In the genomic region with DNA sequence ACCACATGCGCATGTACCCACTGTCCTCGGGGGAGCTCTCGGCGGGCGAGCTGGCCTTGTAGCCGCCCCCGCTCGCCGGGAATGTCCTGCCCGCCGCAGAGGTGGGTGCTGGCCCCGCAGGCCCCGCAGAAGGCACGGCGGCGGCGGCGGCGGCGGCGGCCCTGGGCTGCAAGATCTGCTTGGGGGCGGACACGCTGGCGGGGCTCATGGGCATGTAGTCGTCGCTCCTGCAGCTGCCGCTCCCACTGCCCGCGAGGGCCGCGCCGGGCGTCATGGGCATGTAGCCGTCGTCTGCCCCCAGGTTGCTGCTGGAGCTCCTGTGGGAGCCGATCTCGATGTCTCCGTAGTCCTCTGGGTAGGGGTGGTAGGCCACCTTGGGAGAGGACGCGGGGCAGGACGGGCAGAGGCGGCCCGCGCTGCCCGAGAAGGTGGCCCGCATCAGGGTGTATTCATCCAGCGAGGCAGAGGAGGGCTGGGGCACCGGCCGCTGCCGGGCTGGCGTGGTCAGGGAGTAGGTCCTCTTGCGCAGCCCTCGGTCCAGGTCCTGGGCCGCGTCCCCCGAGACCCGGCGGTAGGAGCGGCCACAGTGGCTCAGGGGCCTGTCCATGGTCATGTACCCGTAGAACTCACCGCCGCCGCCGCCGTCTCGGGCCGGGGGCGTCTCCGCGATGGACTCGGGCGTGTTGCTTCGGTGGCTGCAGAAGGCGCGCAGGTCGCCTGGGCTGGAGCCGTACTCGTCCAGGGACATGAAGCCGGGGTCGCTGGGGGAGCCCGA, we compare ENCODE assay signal across 1 cellular context.
TF ChIP-seq lines count a peak whose summit lies in the region.

No MANE protein-coding gene starts in this region.

TF ChIP-seq in WTC11, 78 proteins besides CTCF, POLR2A, EP300 and RAD21 (continued from another document and continues in another):
- TF ChIP-seq GRHL2 (CRISPR knock-in tag; IDR thresholded peaks at IDR 0.05; ENCODE audit: insufficient replicate concordance, severe bottlenecking) (no peak), CBFB (CRISPR knock-in tag; IDR thresholded peaks at IDR 0.05; ENCODE audit: low read depth) (no peak), RORB (CRISPR knock-in tag; IDR thresholded peaks at IDR 0.05) (no peak), NFATC4 (CRISPR knock-in tag; IDR thresholded peaks at IDR 0.05) (no peak), CREM (CRISPR knock-in tag; IDR thresholded peaks at IDR 0.05) (no peak), EMX1 (CRISPR knock-in tag; IDR thresholded peaks at IDR 0.05) (no peak), HMGA2 (CRISPR knock-in tag; IDR thresholded peaks at IDR 0.05) (no peak), ESRRA (CRISPR knock-in tag; IDR thresholded peaks at IDR 0.05; ENCODE audit: borderline replicate concordance) (0 out of 2 replicates have a peak, but pooled peaks have one; percentile 4), AFF4 (CRISPR knock-in tag; IDR thresholded peaks at IDR 0.05; ENCODE audit: borderline replicate concordance) (no peak), ZNF232 (CRISPR knock-in tag; IDR thresholded peaks at IDR 0.05) (no peak), NFE2L1 (CRISPR knock-in tag; IDR thresholded peaks at IDR 0.05) (no peak), ZNF138 (CRISPR knock-in tag; conservative IDR thresholded peaks at IDR 0.05) (no peak), NR2C2 (CRISPR knock-in tag; IDR thresholded peaks at IDR 0.05) (no peak), ZBTB21 (CRISPR knock-in tag; IDR thresholded peaks at IDR 0.05; ENCODE audit: borderline replicate concordance) (no peak), JUN (CRISPR knock-in tag; IDR thresholded peaks at IDR 0.05) (no peak), FOXK1 (CRISPR knock-in tag; IDR thresholded peaks at IDR 0.05) (no peak), ZNF532 (CRISPR knock-in tag; IDR thresholded peaks at IDR 0.05; ENCODE audit: borderline replicate concordance) (no peak), ETV6 (CRISPR knock-in tag; IDR thresholded peaks at IDR 0.05) (0 out of 2 replicates have a peak, but pooled peaks have one; percentile 43), ERG (CRISPR knock-in tag; IDR thresholded peaks at IDR 0.05) (no peak), E2F1 (CRISPR knock-in tag; IDR thresholded peaks at IDR 0.05) (no peak), NFYB (CRISPR knock-in tag; conservative IDR thresholded peaks at IDR 0.05; ENCODE audit: low read depth) (no peak), JAZF1 (CRISPR knock-in tag; IDR thresholded peaks at IDR 0.05) (no peak), E2F5 (CRISPR knock-in tag; IDR thresholded peaks at IDR 0.05) (0 out of 2 replicates have a peak, but pooled peaks have one; percentile 20)
- TF ChIP-seq, protein P1, sequence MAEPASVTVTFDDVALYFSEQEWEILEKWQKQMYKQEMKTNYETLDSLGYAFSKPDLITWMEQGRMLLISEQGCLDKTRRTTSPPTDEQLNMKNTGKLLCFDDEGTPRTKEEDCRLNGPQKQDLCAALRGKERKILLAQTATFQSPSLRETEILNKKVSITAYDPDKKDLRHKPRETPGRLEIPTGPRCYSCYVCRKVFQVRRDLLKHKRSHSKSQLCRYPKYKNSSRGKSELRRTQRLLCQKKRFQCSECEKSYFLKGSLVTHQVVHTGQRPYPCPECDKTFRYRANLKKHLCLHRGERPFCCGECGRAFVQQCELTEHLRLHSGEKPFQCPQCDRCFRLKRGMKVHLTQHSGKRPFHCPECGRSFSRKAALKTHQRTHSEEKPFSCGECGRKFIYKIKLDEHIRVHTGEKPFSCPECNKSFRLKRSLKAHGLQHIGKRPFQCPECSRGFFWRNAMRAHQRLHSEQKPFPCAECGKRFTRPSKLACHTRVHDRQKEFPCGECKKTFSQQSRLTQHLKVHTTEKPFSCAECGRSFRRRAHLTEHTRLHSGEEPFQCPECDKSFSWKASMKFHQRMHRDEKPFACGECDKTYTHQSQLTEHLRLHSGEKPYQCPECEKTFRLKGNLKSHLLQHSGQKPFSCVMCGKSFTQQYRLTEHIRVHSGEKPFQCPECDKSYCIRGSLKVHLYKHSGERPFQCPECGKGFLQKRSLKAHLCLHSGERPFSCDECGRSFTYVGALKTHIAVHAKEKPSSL (CRISPR knock-in tag; conservative IDR thresholded peaks at IDR 0.05): no peak
- TF ChIP-seq, protein P2, sequence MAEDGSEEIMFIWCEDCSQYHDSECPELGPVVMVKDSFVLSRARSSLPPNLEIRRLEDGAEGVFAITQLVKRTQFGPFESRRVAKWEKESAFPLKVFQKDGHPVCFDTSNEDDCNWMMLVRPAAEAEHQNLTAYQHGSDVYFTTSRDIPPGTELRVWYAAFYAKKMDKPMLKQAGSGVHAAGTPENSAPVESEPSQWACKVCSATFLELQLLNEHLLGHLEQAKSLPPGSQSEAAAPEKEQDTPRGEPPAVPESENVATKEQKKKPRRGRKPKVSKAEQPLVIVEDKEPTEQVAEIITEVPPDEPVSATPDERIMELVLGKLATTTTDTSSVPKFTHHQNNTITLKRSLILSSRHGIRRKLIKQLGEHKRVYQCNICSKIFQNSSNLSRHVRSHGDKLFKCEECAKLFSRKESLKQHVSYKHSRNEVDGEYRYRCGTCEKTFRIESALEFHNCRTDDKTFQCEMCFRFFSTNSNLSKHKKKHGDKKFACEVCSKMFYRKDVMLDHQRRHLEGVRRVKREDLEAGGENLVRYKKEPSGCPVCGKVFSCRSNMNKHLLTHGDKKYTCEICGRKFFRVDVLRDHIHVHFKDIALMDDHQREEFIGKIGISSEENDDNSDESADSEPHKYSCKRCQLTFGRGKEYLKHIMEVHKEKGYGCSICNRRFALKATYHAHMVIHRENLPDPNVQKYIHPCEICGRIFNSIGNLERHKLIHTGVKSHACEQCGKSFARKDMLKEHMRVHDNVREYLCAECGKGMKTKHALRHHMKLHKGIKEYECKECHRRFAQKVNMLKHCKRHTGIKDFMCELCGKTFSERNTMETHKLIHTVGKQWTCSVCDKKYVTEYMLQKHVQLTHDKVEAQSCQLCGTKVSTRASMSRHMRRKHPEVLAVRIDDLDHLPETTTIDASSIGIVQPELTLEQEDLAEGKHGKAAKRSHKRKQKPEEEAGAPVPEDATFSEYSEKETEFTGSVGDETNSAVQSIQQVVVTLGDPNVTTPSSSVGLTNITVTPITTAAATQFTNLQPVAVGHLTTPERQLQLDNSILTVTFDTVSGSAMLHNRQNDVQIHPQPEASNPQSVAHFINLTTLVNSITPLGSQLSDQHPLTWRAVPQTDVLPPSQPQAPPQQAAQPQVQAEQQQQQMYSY (CRISPR knock-in tag; IDR thresholded peaks at IDR 0.05): no peak
- TF ChIP-seq, protein P3, sequence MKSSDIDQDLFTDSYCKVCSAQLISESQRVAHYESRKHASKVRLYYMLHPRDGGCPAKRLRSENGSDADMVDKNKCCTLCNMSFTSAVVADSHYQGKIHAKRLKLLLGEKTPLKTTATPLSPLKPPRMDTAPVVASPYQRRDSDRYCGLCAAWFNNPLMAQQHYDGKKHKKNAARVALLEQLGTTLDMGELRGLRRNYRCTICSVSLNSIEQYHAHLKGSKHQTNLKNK (CRISPR knock-in tag; IDR thresholded peaks at IDR 0.05): no peak
- TF ChIP-seq, protein P4, sequence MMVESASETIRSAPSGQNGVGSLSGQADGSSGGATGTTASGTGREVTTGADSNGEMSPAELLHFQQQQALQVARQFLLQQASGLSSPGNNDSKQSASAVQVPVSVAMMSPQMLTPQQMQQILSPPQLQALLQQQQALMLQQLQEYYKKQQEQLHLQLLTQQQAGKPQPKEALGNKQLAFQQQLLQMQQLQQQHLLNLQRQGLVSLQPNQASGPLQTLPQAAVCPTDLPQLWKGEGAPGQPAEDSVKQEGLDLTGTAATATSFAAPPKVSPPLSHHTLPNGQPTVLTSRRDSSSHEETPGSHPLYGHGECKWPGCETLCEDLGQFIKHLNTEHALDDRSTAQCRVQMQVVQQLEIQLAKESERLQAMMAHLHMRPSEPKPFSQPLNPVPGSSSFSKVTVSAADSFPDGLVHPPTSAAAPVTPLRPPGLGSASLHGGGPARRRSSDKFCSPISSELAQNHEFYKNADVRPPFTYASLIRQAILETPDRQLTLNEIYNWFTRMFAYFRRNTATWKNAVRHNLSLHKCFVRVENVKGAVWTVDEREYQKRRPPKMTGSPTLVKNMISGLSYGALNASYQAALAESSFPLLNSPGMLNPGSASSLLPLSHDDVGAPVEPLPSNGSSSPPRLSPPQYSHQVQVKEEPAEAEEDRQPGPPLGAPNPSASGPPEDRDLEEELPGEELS (CRISPR knock-in tag; IDR thresholded peaks at IDR 0.05): no peak
